21 cellular contexts compared by ENCODE assay signal in the genomic region with DNA sequence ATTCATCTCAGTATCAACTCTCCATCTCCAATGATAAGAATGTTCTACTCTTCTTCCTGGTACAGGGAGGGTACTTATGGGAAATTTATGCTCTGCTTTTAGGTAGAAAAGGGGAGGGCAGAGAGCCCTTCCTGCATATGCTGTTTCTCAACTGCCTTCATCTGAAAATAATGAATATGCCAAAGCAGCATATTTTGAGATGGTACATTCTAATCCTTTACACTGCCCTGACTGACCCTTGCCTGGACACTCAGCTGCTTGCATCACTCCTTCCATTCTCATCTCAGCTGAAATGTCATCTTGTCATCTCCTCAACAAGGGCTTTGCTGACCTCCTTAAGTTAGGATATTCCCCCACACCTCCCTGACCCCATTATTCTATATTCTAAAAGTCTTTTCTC.
DNase-seq lines count a peak whose midpoint lies in the region; ATAC-seq, FAIRE-seq and TF ChIP-seq lines count a peak whose summit lies in the region.
"Had no signal": no experiment of that assay in that cellular context is flagged by ENCODE, and none has a peak within 500 bp of the region (broad histone marks: within the 10 kb centered on the region; RNA-seq: fewer than 3 reads in every experiment).

No MANE protein-coding gene starts in this region.

- TF ChIP-seq CTCF in adrenal gland (IDR thresholded peaks at IDR 0.05) = no peak
- TF ChIP-seq CTCF in left ventricle myocardium inferior (IDR thresholded peaks at IDR 0.05; ENCODE audit: borderline replicate concordance) = no peak

- H3K9me3 ChIP-seq in GM23248 (ENCODE audit: low read depth) (no peaks in the 10 kb centered on the region), adrenal gland (replicated peaks in 1 of 3) (no peaks in the 10 kb centered on the region), left ventricle myocardium inferior (replicated peaks) (no peaks in the 10 kb centered on the region)
- H3K9me3 ChIP-seq: SJSA1 had no signal

- H3F3A ChIP-seq in GM23248 (ENCODE audit: insufficient read depth) = no peaks in the 10 kb centered on the region

- H3K36me3 ChIP-seq in GM23248 (ENCODE audit: low read depth) (no peaks in the 10 kb centered on the region), adrenal gland (replicated peaks in 1 of 2) (no peaks in the 10 kb centered on the region), left ventricle myocardium inferior (no peaks in the 10 kb centered on the region)
- H3K36me3 ChIP-seq: SJSA1 had no signal

- DNase-seq in GM23248 (no peak), adrenal gland (peak in 1 of 7 donors; percentile 9), left ventricle myocardium inferior (no peak), sciatic nerve (ENCODE audit: low spot score) (peak; percentile 6), HT-29 (ENCODE audit: low spot score) (no peak), NAMALWA (ENCODE audit: low spot score) (no peak), RCC 7860 (ENCODE audit: low spot score) (no peak)
- DNase-seq: AML-193, DMS 273 treated with DMSO at 0.1 percent for 48 hours, GDM1, H9, MV-4-11, NCI-H1417 treated with DMSO at 0.1 percent for 48 hours, NCI-H2029, NCI-H748 treated with DMSO at 0.1 percent for 48 hours had no signal

- ATAC-seq in sciatic nerve (no peak), HG03139 (IDR thresholded peaks at IDR 0.05; ENCODE audit: unreplicated experiment) (no peak)

- peaks cover 12% of the 10 kb centered on the region; the same call in 1 of the 2 replicates for H3K4me1 ChIP-seq in GM23248 (ENCODE audit: insufficient read depth)
- H3K4me1 ChIP-seq in adrenal gland (replicated peaks in 1 of 2) = peaks cover 0 to 26% of the 10 kb centered on the region in 2 donors
- peaks cover 33% of the 10 kb centered on the region for H3K4me1 ChIP-seq in left ventricle myocardium inferior

- H3K4me2 ChIP-seq in GM23248 (ENCODE audit: unreplicated experiment) = no peak overlapping the region

- intact Hi-C loops in adrenal gland (cut with DNase I) = no loop called here
- intact Hi-C loops in left ventricle myocardium inferior (cut with micrococcal nuclease) = no loop called here
- intact Hi-C loops in sciatic nerve (cut with DNase I) = no loop called here

- H3K4me3 ChIP-seq in GM23248 = no peak overlapping the region
- H3K4me3 ChIP-seq in adrenal gland = no peak overlapping the region
- H3K4me3 ChIP-seq in left ventricle myocardium inferior = no peak overlapping the region
- H3K4me3 ChIP-seq: SJSA1 had no signal

- 0 out of 2 replicates have a peak overlapping the region, but pooled peaks have one; percentile 5 for H2AFZ ChIP-seq in GM23248

- H4K20me1 ChIP-seq in GM23248 (ENCODE audit: insufficient read depth) = no peaks in the 10 kb centered on the region

- FAIRE-seq in RCC 7860 (lab: Jason Lieb, UNC) = no peak
- FAIRE-seq: GM12891, GM19239 had no signal

- H3K79me2 ChIP-seq in GM23248 (ENCODE audit: insufficient read depth) = no peaks in the 10 kb centered on the region

- H3K27me3 ChIP-seq in GM23248 (replicated peaks; ENCODE audit: insufficient read depth) (no peaks in the 10 kb centered on the region), adrenal gland (no peaks in the 10 kb centered on the region), left ventricle myocardium inferior (ENCODE audit: low read depth) (no peaks in the 10 kb centered on the region)
- H3K27me3 ChIP-seq: SJSA1 had no signal

- H3K9me2 ChIP-seq in GM23248 (ENCODE audit: insufficient read depth) = no peaks in the 10 kb centered on the region

- no peak overlapping the region for H3K9ac ChIP-seq in GM23248

- in situ Hi-C loops in GM23248 (cut with MboI) = loop anchor here (25.0 kb wide), 1 partner anchor 514 kb away; no protein-coding TSS in a partner anchor

- H3K27ac ChIP-seq in GM23248 (no peak overlapping the region), adrenal gland (peak overlapping the region in 4 of 5 donors; percentile 1 to 80 (median 53)), left ventricle myocardium inferior (replicated peaks) (peak overlapping the region; percentile 85)
- H3K27ac ChIP-seq: HL-60, RWPE1, SJSA1 had no signal

- TF ChIP-seq POLR2A in adrenal gland (IDR thresholded peaks at IDR 0.05) = no peak
